Comparison of ENCODE assay signal across 9 cellular contexts in the genomic region with DNA sequence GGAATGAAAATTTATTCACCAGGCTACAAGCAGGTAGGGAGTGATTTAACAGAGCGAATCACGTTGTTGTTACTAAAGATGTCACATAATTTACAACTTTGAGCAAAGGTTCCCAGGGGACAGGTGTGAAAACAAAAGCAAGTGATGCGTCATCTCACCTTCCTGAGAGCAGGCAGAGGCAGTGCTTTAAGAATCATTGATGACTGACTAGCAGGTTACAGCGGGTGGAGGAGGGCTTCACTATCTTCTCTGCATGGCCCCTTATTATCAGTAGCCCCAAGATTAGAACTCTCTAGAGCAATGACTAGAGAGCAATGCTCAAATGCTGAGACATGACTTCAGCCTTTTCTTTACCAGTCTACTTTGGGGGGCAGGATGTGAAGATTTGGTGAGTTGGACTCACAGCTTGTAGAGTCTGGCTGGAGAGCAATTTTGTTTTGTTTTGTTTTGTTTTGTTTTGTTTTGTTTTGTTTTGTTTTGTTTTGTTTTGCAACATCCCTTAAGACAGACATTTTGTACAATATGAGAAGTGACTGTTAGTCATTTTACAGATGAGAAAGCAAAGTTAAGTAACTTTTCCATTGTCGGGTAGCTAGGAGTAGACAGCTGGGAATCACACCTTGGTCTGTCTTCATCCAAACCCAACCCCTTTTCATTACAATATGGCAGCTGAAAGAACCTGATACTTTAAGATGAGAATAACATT.
A peak's percentile ranks its signal among the peaks of the same experiment; 100 is the strongest.
DNase-seq lines count a peak whose midpoint lies in the region; ATAC-seq and TF ChIP-seq lines count a peak whose summit lies in the region.
"Had no signal": no experiment of that assay in that cellular context is flagged by ENCODE, and none has a peak within 500 bp of the region (broad histone marks: within the 10 kb centered on the region; RNA-seq: fewer than 3 reads in every experiment).

No MANE protein-coding gene starts in this region.

- peak overlapping the region; percentile 19 to 93 (median 82) for H3K27ac Mint-ChIP-seq in CD4-positive, alpha-beta memory T cell
- H3K27ac Mint-ChIP-seq in endothelial cell (ENCODE audit: unreplicated experiment) = no peak overlapping the region
- H3K27ac Mint-ChIP-seq: nephron progenitor cell had no signal

- H3K27me3 Mint-ChIP-seq in CD4-positive, alpha-beta memory T cell = peaks cover 0 to 2% of the 10 kb centered on the region in 2 donors
- H3K27me3 Mint-ChIP-seq in endothelial cell (ENCODE audit: unreplicated experiment) = peaks cover 3% of the 10 kb centered on the region

- CTCF ChIA-PET in CD4-positive, alpha-beta memory T cell (lab: Charles Lee; ENCODE audit: partially characterized antibody) = interaction anchor here (1.2 to 3.8 kb wide), 3 partner anchors 16 to 30 kb away, joined by 3 to 18 read pairs (median 3); no protein-coding TSS in a partner anchor

- H3K4me1 Mint-ChIP-seq in CD4-positive, alpha-beta memory T cell = peaks cover 35 to 47% (median 42%) of the 10 kb centered on the region in 4 donors
- H3K4me1 Mint-ChIP-seq in endothelial cell (ENCODE audit: unreplicated experiment) = no peaks in the 10 kb centered on the region

- peaks cover 0 to 5% (median 2%) of the 10 kb centered on the region in 8 donors for H3K9me3 Mint-ChIP-seq in CD4-positive, alpha-beta memory T cell
- no peaks in the 10 kb centered on the region for H3K9me3 Mint-ChIP-seq in endothelial cell (ENCODE audit: unreplicated experiment)

- H3K36me3 ChIP-seq in CD4-positive, alpha-beta memory T cell (ENCODE audit: insufficient read depth, low read length) = no peaks in the 10 kb centered on the region

- peaks cover 0 to 2% of the 10 kb centered on the region in 2 donors for H3K36me3 Mint-ChIP-seq in CD4-positive, alpha-beta memory T cell
- H3K36me3 Mint-ChIP-seq in endothelial cell (ENCODE audit: low read depth, unreplicated experiment) = no peaks in the 10 kb centered on the region

- peak; percentile 77 for ATAC-seq in GM18873 (IDR thresholded peaks at IDR 0.05; ENCODE audit: low FRiP score, unreplicated experiment)
- ATAC-seq in HG02870 (IDR thresholded peaks at IDR 0.05; ENCODE audit: unreplicated experiment) = peak; percentile 49

- POLR2A ChIA-PET in CD4-positive, alpha-beta memory T cell (lab: Charles Lee; ENCODE audit: partially characterized antibody) = interaction anchor here (1.2 to 1.4 kb wide), 3 partner anchors 11 to 288 kb away, joined by 3 read pairs; no protein-coding TSS in a partner anchor

- peak overlapping the region in 2 of 8 donors; percentile 31 to 59 for H3K4me3 Mint-ChIP-seq in CD4-positive, alpha-beta memory T cell
- no peak overlapping the region for H3K4me3 Mint-ChIP-seq in endothelial cell (ENCODE audit: unreplicated experiment)
- H3K4me3 Mint-ChIP-seq: nephron progenitor cell had no signal

- peaks cover 42% of the 10 kb centered on the region for H3K4me1 ChIP-seq in CD4-positive, alpha-beta memory T cell (ENCODE audit: insufficient read depth, low read length)

- no peak overlapping the region for H3K4me3 ChIP-seq in CD4-positive, alpha-beta memory T cell (ENCODE audit: low read length in 2 of 2)

- intact Hi-C loops in CD4-positive, alpha-beta memory T cell (cut with micrococcal nuclease) = loop anchor here (5.0 kb wide), 1 partner anchor 38 kb away; no protein-coding TSS in a partner anchor

- DNase-seq in CD4-positive, alpha-beta memory T cell = peak; percentile 22 to 63 (median 26)
- DNase-seq in T-helper 9 cell (peak; percentile 6), NCI-H82 (lab: John Stamatoyannopoulos, UW) (no peak), NCI-H2196 treated with DMSO at 0.1 percent for 48 hours (lab: John Stamatoyannopoulos, UW; ENCODE audit: unreplicated experiment) (no peak), endothelial cell (ENCODE audit: low spot score) (no peak)
- DNase-seq in stimulated activated CD4-positive, alpha-beta T cell treated with anti-CD3 and anti-CD28 coated beads, Interleukin-4, amount 100 ng/mL, for 1 hour = no peak
- DNase-seq: nephron progenitor cell had no signal

- TF ChIP-seq CTCF in endothelial cell (IDR thresholded peaks at IDR 0.05; ENCODE audit: unreplicated experiment) = no peak

- H3K27me3 ChIP-seq in CD4-positive, alpha-beta memory T cell (ENCODE audit: insufficient read depth, low read length) = no peaks in the 10 kb centered on the region

- no peaks in the 10 kb centered on the region for H3K9me3 ChIP-seq in CD4-positive, alpha-beta memory T cell (ENCODE audit: control insufficient read depth in 1 of 2, low read length in 2 of 2)

- H3K27ac ChIP-seq in CD4-positive, alpha-beta memory T cell (ENCODE audit: low read depth, low read length) = no peak overlapping the region

Comparison
In these comparisons a context has a peak if more than half of its experiments do, and no peak if none do; other contexts are left out.
1. DNase-seq: peak in CD4-positive, alpha-beta memory T cell (5 of 5) and T-helper 9 cell (single experiment); none in stimulated activated CD4-positive, alpha-beta T cell treated with anti-CD3 and anti-CD28 coated beads, Interleukin-4, amount 100 ng/mL, for 1 hour (single experiment), NCI-H82 (single experiment), NCI-H2196 treated with DMSO at 0.1 percent for 48 hours (single experiment) and endothelial cell (single experiment).